In the genomic region with DNA sequence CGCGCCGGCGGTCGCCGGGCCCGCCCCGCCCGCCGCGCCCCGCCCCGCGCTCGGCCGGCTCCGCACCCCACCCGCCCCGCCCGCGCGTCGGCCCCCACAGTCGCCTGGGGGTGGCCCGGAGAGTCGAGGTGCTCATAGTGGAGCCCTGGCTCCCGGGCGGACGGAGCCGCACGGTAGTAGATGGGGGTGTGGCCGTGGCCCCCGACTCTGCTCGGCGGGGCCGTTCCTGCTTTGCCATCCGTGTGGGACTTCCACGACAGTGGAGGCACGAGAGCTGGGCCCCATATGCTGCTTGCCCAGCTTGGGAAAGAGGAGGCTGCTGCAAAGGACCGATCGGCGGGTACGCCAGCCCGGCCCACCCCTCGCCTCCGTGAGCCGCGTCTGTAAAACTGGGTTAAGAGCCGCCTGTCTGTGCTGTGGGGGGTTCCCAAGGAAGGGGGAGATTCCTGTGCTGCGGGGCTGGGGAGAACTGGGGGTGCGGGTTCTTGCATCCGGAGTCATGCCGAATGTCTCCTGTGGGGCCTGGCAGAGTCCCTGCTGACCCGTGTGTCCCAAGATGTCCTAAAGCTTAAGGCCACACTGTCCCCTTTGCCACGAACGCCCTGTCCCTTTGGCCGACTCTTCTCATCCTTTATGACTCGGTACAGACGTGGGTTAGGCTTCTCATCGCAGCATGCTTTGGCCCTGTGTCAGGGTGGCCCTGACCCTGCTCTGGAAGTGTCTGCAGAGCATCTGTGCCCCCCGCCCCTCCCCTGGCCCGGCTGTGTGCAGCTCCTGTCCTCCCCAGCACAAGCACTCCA, we compare ENCODE assay signal across 1 cellular context.
TF ChIP-seq lines count a peak whose summit lies in the region.

A gene (plus strand): TSS at position 70 of the 800 bp plus-strand sequence. CDS start 12,639 bp downstream, outside the sequence.

TF ChIP-seq in GM12878, 131 proteins besides CTCF, POLR2A, EP300 and RAD21 (continued from another document):
- TF ChIP-seq, protein P1, sequence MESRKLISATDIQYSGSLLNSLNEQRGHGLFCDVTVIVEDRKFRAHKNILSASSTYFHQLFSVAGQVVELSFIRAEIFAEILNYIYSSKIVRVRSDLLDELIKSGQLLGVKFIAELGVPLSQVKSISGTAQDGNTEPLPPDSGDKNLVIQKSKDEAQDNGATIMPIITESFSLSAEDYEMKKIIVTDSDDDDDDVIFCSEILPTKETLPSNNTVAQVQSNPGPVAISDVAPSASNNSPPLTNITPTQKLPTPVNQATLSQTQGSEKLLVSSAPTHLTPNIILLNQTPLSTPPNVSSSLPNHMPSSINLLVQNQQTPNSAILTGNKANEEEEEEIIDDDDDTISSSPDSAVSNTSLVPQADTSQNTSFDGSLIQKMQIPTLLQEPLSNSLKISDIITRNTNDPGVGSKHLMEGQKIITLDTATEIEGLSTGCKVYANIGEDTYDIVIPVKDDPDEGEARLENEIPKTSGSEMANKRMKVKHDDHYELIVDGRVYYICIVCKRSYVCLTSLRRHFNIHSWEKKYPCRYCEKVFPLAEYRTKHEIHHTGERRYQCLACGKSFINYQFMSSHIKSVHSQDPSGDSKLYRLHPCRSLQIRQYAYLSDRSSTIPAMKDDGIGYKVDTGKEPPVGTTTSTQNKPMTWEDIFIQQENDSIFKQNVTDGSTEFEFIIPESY (IDR thresholded peaks at IDR 0.05), result no peak
- TF ChIP-seq, protein P2, sequence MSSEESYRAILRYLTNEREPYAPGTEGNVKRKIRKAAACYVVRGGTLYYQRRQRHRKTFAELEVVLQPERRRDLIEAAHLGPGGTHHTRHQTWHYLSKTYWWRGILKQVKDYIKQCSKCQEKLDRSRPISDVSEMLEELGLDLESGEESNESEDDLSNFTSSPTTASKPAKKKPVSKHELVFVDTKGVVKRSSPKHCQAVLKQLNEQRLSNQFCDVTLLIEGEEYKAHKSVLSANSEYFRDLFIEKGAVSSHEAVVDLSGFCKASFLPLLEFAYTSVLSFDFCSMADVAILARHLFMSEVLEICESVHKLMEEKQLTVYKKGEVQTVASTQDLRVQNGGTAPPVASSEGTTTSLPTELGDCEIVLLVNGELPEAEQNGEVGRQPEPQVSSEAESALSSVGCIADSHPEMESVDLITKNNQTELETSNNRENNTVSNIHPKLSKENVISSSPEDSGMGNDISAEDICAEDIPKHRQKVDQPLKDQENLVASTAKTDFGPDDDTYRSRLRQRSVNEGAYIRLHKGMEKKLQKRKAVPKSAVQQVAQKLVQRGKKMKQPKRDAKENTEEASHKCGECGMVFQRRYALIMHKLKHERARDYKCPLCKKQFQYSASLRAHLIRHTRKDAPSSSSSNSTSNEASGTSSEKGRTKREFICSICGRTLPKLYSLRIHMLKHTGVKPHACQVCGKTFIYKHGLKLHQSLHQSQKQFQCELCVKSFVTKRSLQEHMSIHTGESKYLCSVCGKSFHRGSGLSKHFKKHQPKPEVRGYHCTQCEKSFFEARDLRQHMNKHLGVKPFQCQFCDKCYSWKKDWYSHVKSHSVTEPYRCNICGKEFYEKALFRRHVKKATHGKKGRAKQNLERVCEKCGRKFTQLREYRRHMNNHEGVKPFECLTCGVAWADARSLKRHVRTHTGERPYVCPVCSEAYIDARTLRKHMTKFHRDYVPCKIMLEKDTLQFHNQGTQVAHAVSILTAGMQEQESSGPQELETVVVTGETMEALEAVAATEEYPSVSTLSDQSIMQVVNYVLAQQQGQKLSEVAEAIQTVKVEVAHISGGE (CRISPR knock-in tag; IDR thresholded peaks at IDR 0.05), result no peak
- TF ChIP-seq PAX5 (IDR thresholded peaks at IDR 0.05; ENCODE audit: borderline replicate concordance, low read depth, low read length), result no peak
- TF ChIP-seq, protein P3, sequence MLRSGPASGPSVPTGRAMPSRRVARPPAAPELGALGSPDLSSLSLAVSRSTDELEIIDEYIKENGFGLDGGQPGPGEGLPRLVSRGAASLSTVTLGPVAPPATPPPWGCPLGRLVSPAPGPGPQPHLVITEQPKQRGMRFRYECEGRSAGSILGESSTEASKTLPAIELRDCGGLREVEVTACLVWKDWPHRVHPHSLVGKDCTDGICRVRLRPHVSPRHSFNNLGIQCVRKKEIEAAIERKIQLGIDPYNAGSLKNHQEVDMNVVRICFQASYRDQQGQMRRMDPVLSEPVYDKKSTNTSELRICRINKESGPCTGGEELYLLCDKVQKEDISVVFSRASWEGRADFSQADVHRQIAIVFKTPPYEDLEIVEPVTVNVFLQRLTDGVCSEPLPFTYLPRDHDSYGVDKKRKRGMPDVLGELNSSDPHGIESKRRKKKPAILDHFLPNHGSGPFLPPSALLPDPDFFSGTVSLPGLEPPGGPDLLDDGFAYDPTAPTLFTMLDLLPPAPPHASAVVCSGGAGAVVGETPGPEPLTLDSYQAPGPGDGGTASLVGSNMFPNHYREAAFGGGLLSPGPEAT (IDR thresholded peaks at IDR 0.05; ENCODE audit: low read depth), result peak; percentile 45; the same call in 1 of the 2 replicates
- TF ChIP-seq NBN (IDR thresholded peaks at IDR 0.05), result 0 out of 2 replicates have a peak, but pooled peaks have one; percentile 27
- TF ChIP-seq POLR2AphosphoS5 (IDR thresholded peaks at IDR 0.05; ENCODE audit: low read length), result 0 out of 2 replicates have a peak, but pooled peaks have one; percentile 41
- TF ChIP-seq CHD2 (IDR thresholded peaks at IDR 0.05; ENCODE audit: borderline replicate concordance, low read depth, low read length), result no peak
- peak in 1 of 2 experiments; percentile 35; a peak in 1 of 3 replicates for TF ChIP-seq EGR1 (IDR thresholded peaks at IDR 0.05; ENCODE audit: borderline replicate concordance in 1 of 2, low read depth in 2 of 2, low read length in 2 of 2)
- TF ChIP-seq, protein P4, sequence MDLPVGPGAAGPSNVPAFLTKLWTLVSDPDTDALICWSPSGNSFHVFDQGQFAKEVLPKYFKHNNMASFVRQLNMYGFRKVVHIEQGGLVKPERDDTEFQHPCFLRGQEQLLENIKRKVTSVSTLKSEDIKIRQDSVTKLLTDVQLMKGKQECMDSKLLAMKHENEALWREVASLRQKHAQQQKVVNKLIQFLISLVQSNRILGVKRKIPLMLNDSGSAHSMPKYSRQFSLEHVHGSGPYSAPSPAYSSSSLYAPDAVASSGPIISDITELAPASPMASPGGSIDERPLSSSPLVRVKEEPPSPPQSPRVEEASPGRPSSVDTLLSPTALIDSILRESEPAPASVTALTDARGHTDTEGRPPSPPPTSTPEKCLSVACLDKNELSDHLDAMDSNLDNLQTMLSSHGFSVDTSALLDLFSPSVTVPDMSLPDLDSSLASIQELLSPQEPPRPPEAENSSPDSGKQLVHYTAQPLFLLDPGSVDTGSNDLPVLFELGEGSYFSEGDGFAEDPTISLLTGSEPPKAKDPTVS (IDR thresholded peaks at IDR 0.05; ENCODE audit: low read depth, low read length), result no peak
- peak; percentile 14; the same call in 1 of the 2 replicates for TF ChIP-seq GATAD2B (conservative IDR thresholded peaks at IDR 0.05; ENCODE audit: low read depth)
- peak; percentile 23; the same call in 1 of the 2 replicates for TF ChIP-seq HDGF (IDR thresholded peaks at IDR 0.05)
- no peak for TF ChIP-seq SREBF1 (IDR thresholded peaks at IDR 0.05; ENCODE audit: low read length)
- no peak for TF ChIP-seq HDAC6 (IDR thresholded peaks at IDR 0.05; ENCODE audit: unreplicated experiment)
- TF ChIP-seq KDM1A (IDR thresholded peaks at IDR 0.05; ENCODE audit: borderline replicate concordance), result no peak
- TF ChIP-seq LARP7 (IDR thresholded peaks at IDR 0.05), result no peak
